In the genomic region with DNA sequence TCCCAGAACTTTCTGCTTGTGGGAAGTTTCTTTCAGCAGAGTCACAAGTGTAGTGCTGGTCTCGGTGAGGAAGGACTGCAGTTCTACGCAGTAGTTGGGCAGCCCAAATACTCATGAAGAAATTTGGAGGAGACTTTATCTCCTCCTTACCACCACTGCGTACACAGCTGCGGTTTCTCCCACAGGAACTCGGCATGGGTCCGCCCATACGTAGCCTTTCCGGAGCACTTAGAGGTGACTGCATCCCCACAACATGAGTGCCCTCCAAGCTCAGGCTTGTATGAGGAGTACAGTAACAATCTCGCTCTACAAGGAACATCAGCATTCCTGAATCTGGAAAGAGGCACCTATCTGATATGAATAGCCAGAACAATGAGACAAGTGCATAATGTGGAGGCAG, we compare ENCODE assay signal across 15 cellular contexts.
"Had no signal": no experiment of that assay in that cellular context is flagged by ENCODE, and none has a peak within 500 bp of the region (broad histone marks: within the 10 kb centered on the region; RNA-seq: fewer than 3 reads in every experiment).

No MANE protein-coding gene starts in this region.

- H3K27ac ChIP-seq: esophagus squamous epithelium, neutrophil, suprapubic skin, thyroid gland, uterus had no signal

- H3K4me3 ChIP-seq: esophagus squamous epithelium, suprapubic skin, thyroid gland, uterus had no signal

- H3K4me1 ChIP-seq: esophagus squamous epithelium, suprapubic skin, uterus had no signal

- ATAC-seq: effector memory CD8-positive, alpha-beta T cell; naive thymus-derived CD4-positive, alpha-beta T cell; right cardiac atrium had no signal

- H3K9me3 ChIP-seq: neutrophil, suprapubic skin, thyroid gland, uterus had no signal

- H3K36me3 ChIP-seq: esophagus squamous epithelium, neutrophil, suprapubic skin, thyroid gland, uterus had no signal

- H3K27me3 ChIP-seq: esophagus squamous epithelium, neutrophil, suprapubic skin, thyroid gland, uterus had no signal

- DNase-seq: effector memory CD8-positive, alpha-beta T cell; esophagus squamous epithelium; foreskin fibroblast; head of caudate nucleus; hippocampal formation; kidney glomerular epithelial cell; naive thymus-derived CD4-positive, alpha-beta T cell; right cardiac atrium; small intestine; stimulated activated CD4-positive, alpha-beta T cell treated with anti-CD3 and anti-CD28 coated beads, Interleukin-12 subunit alpha, Interleukin-12 subunit beta, amount 100 ng/mL, for 4 hours; stimulated activated naive CD4-positive, alpha-beta T cell treated with Interleukin-2 at 50 U/mL for 16 hours; thyroid gland; uterus had no signal
